Comparison of ENCODE assay signal across 22 cellular contexts in the genomic region with DNA sequence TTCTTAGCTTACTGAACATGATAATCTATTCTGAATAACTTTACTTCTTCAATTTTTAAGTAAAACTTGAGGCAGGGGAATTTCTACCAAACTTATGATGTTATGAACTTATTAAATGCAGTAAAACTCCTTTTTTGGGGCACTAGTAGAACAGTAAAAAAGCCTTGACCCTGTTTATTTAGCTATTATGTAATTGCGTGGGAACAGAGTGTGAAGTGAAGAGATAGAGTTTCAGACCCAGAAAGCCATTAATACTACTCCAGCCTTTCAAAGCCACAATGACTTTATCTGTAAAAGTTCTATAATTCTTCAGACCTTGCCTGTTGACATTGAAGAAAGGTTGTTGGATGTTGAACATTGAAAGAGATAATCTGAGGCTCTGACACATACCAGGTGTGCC.
A peak's percentile ranks its signal among the peaks of the same experiment; 100 is the strongest.
DNase-seq lines count a peak whose midpoint lies in the region; ATAC-seq, FAIRE-seq and TF ChIP-seq lines count a peak whose summit lies in the region.
"Had no signal": no experiment of that assay in that cellular context is flagged by ENCODE, and none has a peak within 500 bp of the region (broad histone marks: within the 10 kb centered on the region; RNA-seq: fewer than 3 reads in every experiment).

No MANE protein-coding gene starts in this region.

- H3K4me3 ChIP-seq in DND-41 (ENCODE audit: low read depth in 1 of 2, low read length in 2 of 2) (no peak overlapping the region), OCI-LY1 (ENCODE audit: low read depth, low read length, poor library complexity, severe bottlenecking) (no peak overlapping the region), GM12878 (no peak overlapping the region)
- H3K4me3 ChIP-seq: BLaER1, GM23338 had no signal

- TF ChIP-seq EP300 in GM12878 (IDR thresholded peaks at IDR 0.05; ENCODE audit: borderline replicate concordance in 1 of 2, control insufficient read depth in 1 of 2, low read depth in 2 of 2, low read length in 2 of 2): no peak

- H3K9ac ChIP-seq in DND-41 (ENCODE audit: low read depth, low read length): no peak overlapping the region
- no peak overlapping the region for H3K9ac ChIP-seq in OCI-LY1 (ENCODE audit: low read length)
- H3K9ac ChIP-seq in GM12878 (ENCODE audit: control insufficient read depth, insufficient read depth, low read length): no peak overlapping the region
- H3K9ac ChIP-seq: BLaER1 had no signal

- no peak overlapping the region for H3K4me2 ChIP-seq in DND-41 (ENCODE audit: insufficient read depth, low read length)
- peak overlapping the region; percentile 11; the same call in 1 of the 2 replicates for H3K4me2 ChIP-seq in OCI-LY1 (ENCODE audit: low read length)
- H3K4me2 ChIP-seq in GM12878 (ENCODE audit: control insufficient read depth, insufficient read depth): no peak overlapping the region
- H3K4me2 ChIP-seq: BLaER1, GM23338 had no signal

- H3K27ac ChIP-seq in DND-41 (ENCODE audit: low read length) (no peak overlapping the region), OCI-LY1 (ENCODE audit: low read depth, low read length, poor library complexity, severe bottlenecking) (no peak overlapping the region), GM12878 (ENCODE audit: control insufficient read depth, insufficient read depth) (no peak overlapping the region)
- H3K27ac ChIP-seq: 22Rv1, BLaER1, C4-2B had no signal

- H3K4me3 Mint-ChIP-seq in type B pancreatic cell: peak overlapping the region; percentile 12
- H3K4me3 Mint-ChIP-seq in endothelial cell (ENCODE audit: unreplicated experiment): no peak overlapping the region
- H3K4me3 Mint-ChIP-seq: B cell; CD4-positive, CD25-positive, alpha-beta regulatory T cell; CD8-positive, alpha-beta T cell; GM23338 had no signal

- H3K4me1 ChIP-seq in DND-41 (ENCODE audit: insufficient read depth, low read length) (no peaks in the 10 kb centered on the region), OCI-LY1 (ENCODE audit: insufficient read depth, low read length, severe bottlenecking) (peaks cover 29% of the 10 kb centered on the region), GM12878 (ENCODE audit: control insufficient read depth, insufficient read depth, low read length) (no peaks in the 10 kb centered on the region)
- H3K4me1 ChIP-seq: BLaER1, Caco-2 had no signal

- no peak for TF ChIP-seq CTCF in DND-41 (IDR thresholded peaks at IDR 0.05; ENCODE audit: borderline replicate concordance, extremely low read depth, low read length, poor library complexity, severe bottlenecking)
- TF ChIP-seq CTCF in OCI-LY1 (IDR thresholded peaks at IDR 0.05; ENCODE audit: low read length): no peak
- no peak for TF ChIP-seq CTCF in GM12878 (IDR thresholded peaks at IDR 0.05 in 2 of 3, conservative IDR thresholded peaks at IDR 0.05 in 1 of 3; ENCODE audit: control insufficient read depth in 2 of 3, extremely low read depth in 1 of 3, insufficient read depth in 1 of 3, low read depth in 3 of 3, low read length in 3 of 3)
- TF ChIP-seq CTCF in type B pancreatic cell (conservative IDR thresholded peaks at IDR 0.05): no peak
- TF ChIP-seq CTCF in endothelial cell (IDR thresholded peaks at IDR 0.05; ENCODE audit: unreplicated experiment): no peak

- in situ Hi-C loops in GM12878 (cut with MboI): no loop called here

- H3K27me3 ChIP-seq in DND-41 (ENCODE audit: insufficient read depth, low read length, poor library complexity) (no peaks in the 10 kb centered on the region), OCI-LY1 (ENCODE audit: insufficient read depth, low read length) (no peaks in the 10 kb centered on the region), GM12878 (replicated peaks in 1 of 2; ENCODE audit: control insufficient read depth in 2 of 2, insufficient read depth in 2 of 2, low read length in 1 of 2) (no peaks in the 10 kb centered on the region)
- H3K27me3 ChIP-seq: BLaER1 had no signal

- H2AFZ ChIP-seq in DND-41 (ENCODE audit: low read depth, low read length) (0 out of 2 replicates have a peak overlapping the region, but pooled peaks have one; percentile 39), OCI-LY1 (ENCODE audit: low read length) (peak overlapping the region; percentile 98), GM12878 (ENCODE audit: control insufficient read depth, low read depth, low read length) (peak overlapping the region; percentile 57; the same call in 1 of the 2 replicates)
- H2AFZ ChIP-seq: GM23338 had no signal

- intact Hi-C loops in GM12878 (cut with micrococcal nuclease; ENCODE audit: unreplicated experiment): no loop called here

- no peaks in the 10 kb centered on the region for H3K36me3 Mint-ChIP-seq in type B pancreatic cell
- H3K36me3 Mint-ChIP-seq in endothelial cell (ENCODE audit: low read depth, unreplicated experiment): no peaks in the 10 kb centered on the region
- H3K36me3 Mint-ChIP-seq: CD4-positive, CD25-positive, alpha-beta regulatory T cell; CD8-positive, alpha-beta T cell had no signal

- no peaks in the 10 kb centered on the region for H3K9me2 ChIP-seq in OCI-LY1 (ENCODE audit: low read depth, low read length)

- H3K4me1 Mint-ChIP-seq in type B pancreatic cell (ENCODE audit: unreplicated experiment) (peaks cover 8% of the 10 kb centered on the region), endothelial cell (ENCODE audit: unreplicated experiment) (no peaks in the 10 kb centered on the region)
- H3K4me1 Mint-ChIP-seq: CD4-positive, CD25-positive, alpha-beta regulatory T cell had no signal

- POLR2A ChIA-PET in GM12878 (lab: Charles Lee): no interaction called here

- BruUV-seq in GM12878 (replicated peaks; lab: Mats Ljungman, UMichigan): no TSS peak

- RAD21 ChIA-PET in GM12878 (lab: Charles Lee; ENCODE audit: unreplicated experiment): no interaction called here

- no peak for FAIRE-seq in GM12878 (lab: Jason Lieb, UNC)
- FAIRE-seq: A204.1, GM12891, H54 had no signal

- peak overlapping the region; percentile 5 for H3K27ac Mint-ChIP-seq in type B pancreatic cell
- no peak overlapping the region for H3K27ac Mint-ChIP-seq in endothelial cell (ENCODE audit: unreplicated experiment)
- H3K27ac Mint-ChIP-seq: B cell; CD4-positive, CD25-positive, alpha-beta regulatory T cell; CD8-positive, alpha-beta T cell; GM23338 had no signal

- ATAC-seq in DND-41 (ENCODE audit: insufficient read depth, low read depth): no peak
- ATAC-seq in GM12878: no peak
- ATAC-seq in GM21717 (IDR thresholded peaks at IDR 0.05; ENCODE audit: unreplicated experiment): no peak
- ATAC-seq: CD8-positive, alpha-beta T cell; GM23338 had no signal

- no peaks in the 10 kb centered on the region for H3K79me2 ChIP-seq in DND-41 (ENCODE audit: insufficient read depth, low read length)
- H3K79me2 ChIP-seq in OCI-LY1 (ENCODE audit: insufficient read depth, low read length): no peaks in the 10 kb centered on the region
- no peaks in the 10 kb centered on the region for H3K79me2 ChIP-seq in GM12878 (ENCODE audit: control insufficient read depth, insufficient read depth, low read length)

- H3K27me3 Mint-ChIP-seq in type B pancreatic cell: no peaks in the 10 kb centered on the region
- H3K27me3 Mint-ChIP-seq in endothelial cell (ENCODE audit: unreplicated experiment): no peaks in the 10 kb centered on the region
- H3K27me3 Mint-ChIP-seq: B cell; CD4-positive, CD25-positive, alpha-beta regulatory T cell had no signal

- no peak for TF ChIP-seq RAD21 in GM12878 (IDR thresholded peaks at IDR 0.05; ENCODE audit: insufficient read depth, low read depth, low read length)

- TF ChIP-seq POLR2A in GM12878 (IDR thresholded peaks at IDR 0.05; ENCODE audit: low read depth, low read length): no peak

- DNase-seq in DND-41 (no peak), GM12878 (ENCODE audit: low read depth, low spot score) (no peak), type B pancreatic cell (ENCODE audit: extremely low spot score, unreplicated experiment) (no peak), endothelial cell (ENCODE audit: low spot score) (no peak)
- no peak for DNase-seq in stimulated activated CD4-positive, alpha-beta T cell treated with anti-CD3 and anti-CD28 coated beads, Interleukin-4, amount 100 ng/mL, for 4 hours
- DNase-seq: Caco-2; CD4-positive, CD25-positive, alpha-beta regulatory T cell; CD8-positive, alpha-beta T cell; DMS153; EL; GDM1; HCEC 1CT had no signal

- CTCF ChIA-PET in GM12878 (lab: Yijun Ruan, JAX): no interaction called here

- H3F3A ChIP-seq in OCI-LY1 (ENCODE audit: insufficient read depth, low read length): no peaks in the 10 kb centered on the region

- no peaks in the 10 kb centered on the region for H4K20me1 ChIP-seq in DND-41 (ENCODE audit: insufficient read depth, low read length)
- H4K20me1 ChIP-seq in OCI-LY1 (ENCODE audit: insufficient read depth, low read length): no peaks in the 10 kb centered on the region
- no peaks in the 10 kb centered on the region for H4K20me1 ChIP-seq in GM12878 (ENCODE audit: control insufficient read depth, insufficient read depth)
- H4K20me1 ChIP-seq: BLaER1 had no signal

- WGBS in GM12878 (ENCODE audit: insufficient coverage, insufficient replicate concordance, low lambda C conversion rate, missing lambda C conversion rate): 96% methylated on average over 1 of the region's 1 CpG

- SMC1A ChIA-PET in GM12878 (lab: Charles Lee; ENCODE audit: uncharacterized antibody, unreplicated experiment): interaction anchor here (1.0 kb wide), 1 partner anchor 28 kb away, joined by 5 read pairs; no protein-coding TSS in a partner anchor

- no peaks in the 10 kb centered on the region for H3K36me3 ChIP-seq in DND-41 (ENCODE audit: insufficient read depth, low read length)
- no peaks in the 10 kb centered on the region for H3K36me3 ChIP-seq in OCI-LY1 (ENCODE audit: insufficient read depth, low read length)
- H3K36me3 ChIP-seq in GM12878 (ENCODE audit: control insufficient read depth in 2 of 2, insufficient read depth in 2 of 2, low read length in 1 of 2): no peaks in the 10 kb centered on the region
- H3K36me3 ChIP-seq: BLaER1 had no signal

- H3K9me3 Mint-ChIP-seq in type B pancreatic cell (no peaks in the 10 kb centered on the region), endothelial cell (ENCODE audit: unreplicated experiment) (peaks cover 4% of the 10 kb centered on the region)

- no peaks in the 10 kb centered on the region for H3K9me3 ChIP-seq in DND-41 (ENCODE audit: insufficient read depth, low read length, severe bottlenecking)
- H3K9me3 ChIP-seq in OCI-LY1 (ENCODE audit: low read length): no peaks in the 10 kb centered on the region
- no peaks in the 10 kb centered on the region; the same call in 1 of the 3 replicates for H3K9me3 ChIP-seq in GM12878 (replicated peaks; ENCODE audit: control insufficient read depth, insufficient read depth, low read length)
- H3K9me3 ChIP-seq: BLaER1, Caco-2 had no signal

TF ChIP-seq in GM12878, 131 proteins besides CTCF, POLR2A, EP300 and RAD21 (continues in another document):
- TF ChIP-seq CREB1 (IDR thresholded peaks at IDR 0.05; ENCODE audit: low read depth): no peak
- no peak for TF ChIP-seq ESRRA (IDR thresholded peaks at IDR 0.05; ENCODE audit: low read length)
- no peak for TF ChIP-seq CBX5 (IDR thresholded peaks at IDR 0.05; ENCODE audit: low read depth)
- no peak for TF ChIP-seq SPI1 (IDR thresholded peaks at IDR 0.05; ENCODE audit: borderline replicate concordance, insufficient read depth, low read depth, low read length)

Comparison
In these comparisons a context has a peak if more than half of its experiments do, and no peak if none do; other contexts are left out.
1. H2AFZ ChIP-seq: peak in every context shown above with its lines; median percentile 98 in OCI-LY1; 57 in GM12878; 39 in DND-41.